28 cellular contexts compared by ENCODE assay signal in the genomic region with DNA sequence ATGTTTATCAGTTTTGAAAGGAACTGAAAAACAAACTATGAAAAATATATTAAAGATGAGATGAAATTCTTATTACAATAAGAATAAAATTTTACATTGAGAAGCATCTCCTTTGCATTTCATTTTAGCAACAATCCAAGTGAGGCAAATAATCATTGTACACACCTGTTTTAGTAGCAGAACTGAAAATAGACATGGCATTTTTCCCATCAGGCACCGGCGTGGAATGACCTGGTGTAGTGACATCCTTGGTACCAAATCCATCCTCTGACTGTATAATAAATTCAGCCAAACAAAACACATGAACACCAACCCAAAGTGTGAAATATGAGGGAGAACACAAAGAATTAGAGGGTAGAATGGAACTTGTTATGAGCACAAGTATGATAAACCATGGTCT.
"Had no signal": no experiment of that assay in that cellular context is flagged by ENCODE, and none has a peak within 500 bp of the region (broad histone marks: within the 10 kb centered on the region; RNA-seq: fewer than 3 reads in every experiment).

No MANE protein-coding gene starts in this region.

- H2AFZ ChIP-seq: neural progenitor cell, parathyroid adenoma had no signal

- H3K4me2 ChIP-seq: neural progenitor cell had no signal

- H3K27me3 ChIP-seq: neural progenitor cell, ovary, right lobe of liver, sigmoid colon, suprapubic skin, testis, tibial artery, transverse colon, upper lobe of right lung, uterus had no signal

- H3K79me2 ChIP-seq: parathyroid adenoma had no signal

- H3K4me3 ChIP-seq: neural progenitor cell, ovary, psoas muscle, right lobe of liver, sigmoid colon, suprapubic skin, testis, tibial artery, transverse colon, upper lobe of right lung, uterus had no signal

- H3K4me1 Mint-ChIP-seq: natural killer cell; stimulated activated memory B cell treated with anti-CD40 and anti-IgM and Interleukin-4, amounts not matched to agents 10 μg/mL and 1 μg/mL and 100 μg/mL, for 72 hours had no signal

- H3K4me1 ChIP-seq: right lobe of liver, suprapubic skin, testis, transverse colon, upper lobe of right lung, uterus had no signal

- ATAC-seq: natural killer cell; psoas muscle; right cardiac atrium; right lobe of liver; stimulated activated memory B cell treated with anti-CD40 and anti-IgM and Interleukin-4, amounts not matched to agents 10 μg/mL and 1 μg/mL and 100 μg/mL, for 72 hours; stimulated activated naive CD8-positive, alpha-beta T cell treated with anti-CD3 and anti-CD28 coated beads, Interleukin-15, amount 100 ng/mL, for 72 hours; stimulated activated naive CD8-positive, alpha-beta T cell treated with anti-CD3 and anti-CD28 coated beads, Interleukin-15, Interleukin-2, amounts not matched to agents 100 U/mL and 50 U/mL, for 24 hours; upper lobe of right lung had no signal

- FAIRE-seq: small intestine had no signal

- H3K27ac Mint-ChIP-seq: natural killer cell; nephron; neural progenitor cell; progenitor cell of endocrine pancreas; stimulated activated memory B cell treated with anti-CD40 and anti-IgM and Interleukin-4, amounts not matched to agents 10 μg/mL and 1 μg/mL and 100 μg/mL, for 72 hours; type B pancreatic cell had no signal

- H3K9me3 Mint-ChIP-seq: natural killer cell; nephron; neural progenitor cell; stimulated activated memory B cell treated with anti-CD40 and anti-IgM and Interleukin-4, amounts not matched to agents 10 μg/mL and 1 μg/mL and 100 μg/mL, for 72 hours; stimulated activated naive CD8-positive, alpha-beta T cell treated with anti-CD3 and anti-CD28 coated beads, Interleukin-15, amount 100 ng/mL, for 72 hours; type B pancreatic cell had no signal

- DNase-seq: natural killer cell; occipital lobe; ovary; posterior cingulate gyrus; psoas muscle; right cardiac atrium; right lobe of liver; sigmoid colon; small intestine; stimulated activated CD4-positive, alpha-beta T cell treated with anti-CD3 and anti-CD28 coated beads, Interleukin-15, amount 100 ng/mL, for 24 hours; stimulated activated CD4-positive, alpha-beta T cell treated with anti-CD3 and anti-CD28 coated beads, Interleukin-2, amount 100 ng/mL, for 24 hours; stimulated activated CD4-positive, alpha-beta T cell treated with anti-CD3 and anti-CD28 coated beads, Interleukin-2, amount 100 ng/mL, for 48 hours; stimulated activated CD4-positive, alpha-beta T cell treated with anti-CD3 and anti-CD28 coated beads, Interleukin-4, amount 100 ng/mL, for 24 hours; stimulated activated naive CD4-positive, alpha-beta T cell; stimulated activated naive CD8-positive, alpha-beta T cell treated with anti-CD3 and anti-CD28 coated beads, Interleukin-15, amount 100 ng/mL, for 72 hours; stimulated activated naive CD8-positive, alpha-beta T cell treated with anti-CD3 and anti-CD28 coated beads, Interleukin-15, Interleukin-2, amounts not matched to agents 100 U/mL and 50 U/mL, for 24 hours; testis; tibial artery; transverse colon; upper lobe of right lung; uterus had no signal

- H3K4me3 Mint-ChIP-seq: natural killer cell; nephron; neural progenitor cell; stimulated activated memory B cell treated with anti-CD40 and anti-IgM and Interleukin-4, amounts not matched to agents 10 μg/mL and 1 μg/mL and 100 μg/mL, for 72 hours; stimulated activated naive CD8-positive, alpha-beta T cell treated with anti-CD3 and anti-CD28 coated beads, Interleukin-15, amount 100 ng/mL, for 72 hours; type B pancreatic cell had no signal

- H3K27ac ChIP-seq: neural progenitor cell, ovary, parathyroid adenoma, psoas muscle, right lobe of liver, sigmoid colon, suprapubic skin, testis, tibial artery, transverse colon, upper lobe of right lung, uterus had no signal

- H3K36me3 ChIP-seq: ovary, uterus had no signal

- H3K9me3 ChIP-seq: ovary, psoas muscle, right lobe of liver, sigmoid colon, suprapubic skin, testis, tibial artery, transverse colon, upper lobe of right lung, uterus had no signal

- H3K9ac ChIP-seq: neural progenitor cell, parathyroid adenoma had no signal

- H3K27me3 Mint-ChIP-seq: progenitor cell of endocrine pancreas; stimulated activated memory B cell treated with anti-CD40 and anti-IgM and Interleukin-4, amounts not matched to agents 10 μg/mL and 1 μg/mL and 100 μg/mL, for 72 hours; stimulated activated naive CD8-positive, alpha-beta T cell treated with anti-CD3 and anti-CD28 coated beads, Interleukin-15, amount 100 ng/mL, for 72 hours; type B pancreatic cell had no signal
